12 cellular contexts compared by ENCODE assay signal in genomic region chr19:10763399-10763798, GRCh38. TPM values are rescaled to one million over a fixed set of nuclear protein-coding genes. Genes with fewer than 3 reads are reported as not detected.
DNase-seq lines count a peak whose midpoint lies in the region; ATAC-seq lines count a peak whose summit lies in the region.
"Had no signal": no experiment of that assay in that cellular context is flagged by ENCODE, and none has a peak within 500 bp of the region (broad histone marks: within the 10 kb centered on the region; RNA-seq: fewer than 3 reads in every experiment).

No MANE protein-coding gene starts in this region.

- H3K36me3 Mint-ChIP-seq in activated CD4-positive, alpha-beta T cell treated with anti-CD3 and anti-CD28 coated beads, Interleukin-2, amount 10 ng/mL, durations not matched to agents 24 days and 14 days (ENCODE audit: low read depth), result peaks cover 44% of the 10 kb centered on the region
- peaks cover 8% of the 10 kb centered on the region for H3K36me3 Mint-ChIP-seq in T-helper 17 cell (ENCODE audit: low read depth)
- H3K36me3 Mint-ChIP-seq in effector memory CD8-positive, alpha-beta T cell (ENCODE audit: insufficient read depth), result peaks cover 63% of the 10 kb centered on the region
- peaks cover 55% of the 10 kb centered on the region for H3K36me3 Mint-ChIP-seq in stimulated activated effector memory CD8-positive, alpha-beta T cell treated with anti-CD3 and anti-CD28 coated beads, Interleukin-12 subunit alpha, Interleukin-12 subunit beta, amount 100 ng/mL, for 72 hours

- no peaks in the 10 kb centered on the region for H3K9me3 Mint-ChIP-seq in activated CD4-positive, alpha-beta T cell treated with anti-CD3 and anti-CD28 coated beads, Interleukin-2, amount 10 ng/mL, durations not matched to agents 24 days and 14 days
- H3K9me3 Mint-ChIP-seq in effector memory CD8-positive, alpha-beta T cell, result no peaks in the 10 kb centered on the region
- H3K9me3 Mint-ChIP-seq in stimulated activated effector memory CD8-positive, alpha-beta T cell treated with anti-CD3 and anti-CD28 coated beads, Interleukin-12 subunit alpha, Interleukin-12 subunit beta, amount 100 ng/mL, for 72 hours, result no peaks in the 10 kb centered on the region

- H3K4me1 Mint-ChIP-seq in activated CD4-positive, alpha-beta T cell treated with anti-CD3 and anti-CD28 coated beads, Interleukin-2, amount 10 ng/mL, durations not matched to agents 24 days and 14 days, result peaks cover 69% of the 10 kb centered on the region
- H3K4me1 Mint-ChIP-seq in T-helper 17 cell, result peaks cover 56% of the 10 kb centered on the region
- H3K4me1 Mint-ChIP-seq in effector memory CD8-positive, alpha-beta T cell (ENCODE audit: low read depth in 2 of 2), result peaks cover 65 to 66% of the 10 kb centered on the region in 2 donors
- peaks cover 73% of the 10 kb centered on the region for H3K4me1 Mint-ChIP-seq in stimulated activated effector memory CD8-positive, alpha-beta T cell treated with anti-CD3 and anti-CD28 coated beads, Interleukin-12 subunit alpha, Interleukin-12 subunit beta, amount 100 ng/mL, for 72 hours

- H3K4me3 Mint-ChIP-seq in activated CD4-positive, alpha-beta T cell treated with anti-CD3 and anti-CD28 coated beads, Interleukin-2, amount 10 ng/mL, durations not matched to agents 24 days and 14 days, result peak overlapping the region; percentile 70
- H3K4me3 Mint-ChIP-seq in T-helper 17 cell, result peak overlapping the region; percentile 84
- H3K4me3 Mint-ChIP-seq in effector memory CD8-positive, alpha-beta T cell, result peak overlapping the region; percentile 67 to 75
- H3K4me3 Mint-ChIP-seq in stimulated activated effector memory CD8-positive, alpha-beta T cell treated with anti-CD3 and anti-CD28 coated beads, Interleukin-12 subunit alpha, Interleukin-12 subunit beta, amount 100 ng/mL, for 72 hours, result no peak overlapping the region

- H3K27ac Mint-ChIP-seq in activated CD4-positive, alpha-beta T cell treated with anti-CD3 and anti-CD28 coated beads, Interleukin-2, amount 10 ng/mL, durations not matched to agents 24 days and 14 days, result peak overlapping the region; percentile 85
- peak overlapping the region; percentile 97 for H3K27ac Mint-ChIP-seq in T-helper 17 cell
- peak overlapping the region; percentile 91 to 93 for H3K27ac Mint-ChIP-seq in effector memory CD8-positive, alpha-beta T cell
- H3K27ac Mint-ChIP-seq in stimulated activated effector memory CD8-positive, alpha-beta T cell treated with anti-CD3 and anti-CD28 coated beads, Interleukin-12 subunit alpha, Interleukin-12 subunit beta, amount 100 ng/mL, for 72 hours, result peak overlapping the region; percentile 95

- intact Hi-C loops in activated CD4-positive, alpha-beta T cell treated with anti-CD3 and anti-CD28 coated beads, Interleukin-2, amount 10 ng/mL, durations not matched to agents 24 days and 14 days (cut with micrococcal nuclease), result no loop called here
- intact Hi-C loops in posterior vena cava (cut with DNase I), result no loop called here

- no peaks in the 10 kb centered on the region for H3K27me3 Mint-ChIP-seq in activated CD4-positive, alpha-beta T cell treated with anti-CD3 and anti-CD28 coated beads, Interleukin-2, amount 10 ng/mL, durations not matched to agents 24 days and 14 days
- no peaks in the 10 kb centered on the region for H3K27me3 Mint-ChIP-seq in T-helper 17 cell
- H3K27me3 Mint-ChIP-seq in effector memory CD8-positive, alpha-beta T cell, result no peaks in the 10 kb centered on the region

- no peaks in the 10 kb centered on the region for H3K9me3 ChIP-seq in T-helper 17 cell (ENCODE audit: control insufficient read depth, low read length, poor library complexity, severe bottlenecking)

- DNase-seq in activated CD4-positive, alpha-beta T cell treated with anti-CD3 and anti-CD28 coated beads, Interleukin-2, amount 10 ng/mL, durations not matched to agents 24 days and 14 days, result no peak
- DNase-seq in activated CD4-positive, alpha-beta T cell treated with anti-CD3 and anti-CD28 coated beads, Interleukin-2, amount 50 U/mL, for 48 hours, result no peak
- DNase-seq in T-helper 17 cell, result no peak
- DNase-seq in effector memory CD8-positive, alpha-beta T cell, result no peak
- no peak for DNase-seq in stimulated activated effector memory CD8-positive, alpha-beta T cell treated with anti-CD3 and anti-CD28 coated beads, Interleukin-12 subunit alpha, Interleukin-12 subunit beta, amount 100 ng/mL, for 72 hours (ENCODE audit: low spot score in 2 of 2)
- no peak for DNase-seq in stimulated activated CD8-positive, alpha-beta memory T cell treated with anti-CD3 and anti-CD28 coated beads, Interleukin-4, amount 100 ng/mL, for 48 hours
- DNase-seq in cerebellum (ENCODE audit: low spot score), result no peak
- DNase-seq in posterior vena cava (ENCODE audit: low spot score), result no peak
- DNase-seq: HCEC 1CT; islet precursor cell; NCI-H1694 treated with DMSO at 0.1 percent for 48 hours; stimulated activated CD4-positive, alpha-beta T cell treated with anti-CD3 and anti-CD28 coated beads, Interleukin-1b, Interleukin-23, amount 100 ng/mL, for 48 hours had no signal

- ATAC-seq in T-helper 17 cell, result no peak
- no peak for ATAC-seq in effector memory CD8-positive, alpha-beta T cell (replicated peaks)
- no peak for ATAC-seq in stimulated activated effector memory CD8-positive, alpha-beta T cell treated with anti-CD3 and anti-CD28 coated beads, Interleukin-12 subunit alpha, Interleukin-12 subunit beta, amount 100 ng/mL, for 72 hours

RNA-seq across cellular contexts. Expression of gene DNM2, which starts 45.5 kb away (rescaled TPM):
- total RNA-seq in activated CD4-positive, alpha-beta T cell treated with anti-CD3 and anti-CD28 coated beads, Interleukin-2, amount 10 ng/mL, durations not matched to agents 24 days and 14 days, result 198 and 211 TPM in 2 replicates
- 100 to 1,000 TPM; 267 to 273 TPM for total RNA-seq in T-helper 17 cell
- 67.1 TPM for total RNA-seq in cerebellum
- total RNA-seq in posterior vena cava, result 100 to 1,000 TPM in 1 of 2 donors, 10 to 100 TPM in 1; 94.9 to 107 TPM
